In the genomic region with DNA sequence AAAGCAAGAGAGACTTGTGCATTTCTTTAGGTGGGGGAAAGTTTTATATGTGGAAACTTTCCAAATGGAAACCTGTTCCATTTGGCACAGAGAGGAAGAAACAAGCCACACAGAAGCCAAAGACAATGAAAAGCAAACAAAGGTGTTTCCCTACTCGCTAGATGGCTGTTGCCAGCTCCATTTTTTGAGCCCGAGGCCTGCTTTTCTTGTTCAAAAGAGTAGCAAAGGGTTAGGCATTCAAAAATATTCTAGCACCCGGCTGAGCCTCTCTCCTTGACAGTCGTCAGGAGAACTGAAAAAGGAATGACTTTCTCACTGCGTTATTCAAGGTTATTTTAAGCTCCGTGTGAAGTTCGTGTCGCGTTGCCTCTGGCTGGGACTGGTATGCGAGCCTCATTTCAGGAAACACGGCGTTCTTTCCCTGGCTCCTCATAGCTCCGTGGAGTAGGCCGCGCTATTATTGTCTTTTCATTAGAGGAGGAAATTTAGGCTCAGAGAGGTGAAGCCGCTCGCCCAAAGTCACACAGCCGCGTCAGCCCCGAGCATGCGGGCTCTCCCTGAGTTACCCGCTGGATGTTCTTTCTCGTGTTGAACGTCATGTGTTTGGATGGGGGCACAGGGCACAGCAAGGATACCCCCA, we compare ENCODE assay signal across 12 cellular contexts. TPM values are rescaled to one million over a fixed set of nuclear protein-coding genes. Genes with fewer than 3 reads are reported as not detected.
DNase-seq lines count a peak whose midpoint lies in the region; ATAC-seq and TF ChIP-seq lines count a peak whose summit lies in the region.
"Had no signal": no experiment of that assay in that cellular context is flagged by ENCODE, and none has a peak within 500 bp of the region (broad histone marks: within the 10 kb centered on the region; RNA-seq: fewer than 3 reads in every experiment).

No MANE protein-coding gene starts in this region.

- H3K4me3 ChIP-seq in gastroesophageal sphincter (peak overlapping the region in 1 of 2 donors; percentile 23), muscle layer of colon (ENCODE audit: low read depth in 1 of 2, low read length in 2 of 2) (peak overlapping the region in 1 of 2 donors; percentile 18), upper lobe of right lung (no peak overlapping the region)

- TF ChIP-seq CTCF in gastroesophageal sphincter (IDR thresholded peaks at IDR 0.05) = no peak
- no peak for TF ChIP-seq CTCF in upper lobe of right lung (IDR thresholded peaks at IDR 0.05)
- TF ChIP-seq CTCF in RWPE1 (conservative IDR thresholded peaks at IDR 0.05; ENCODE audit: low read depth) = no peak

- intact Hi-C loops in upper lobe of right lung (cut with DNase I) = no loop called here

- no peak for TF ChIP-seq EP300 in gastroesophageal sphincter (IDR thresholded peaks at IDR 0.05)

- ATAC-seq in gastroesophageal sphincter (peak; percentile 92), upper lobe of right lung (peak; percentile 62), GM21529 (IDR thresholded peaks at IDR 0.05; ENCODE audit: unreplicated experiment) (no peak)

- H3K9ac ChIP-seq in muscle layer of colon (ENCODE audit: low read length) = no peak overlapping the region

- CTCF ChIA-PET in RWPE1 (lab: Yijun Ruan, JAX) = interaction anchor here (0.7 kb wide), 1 partner anchor 50 kb away, joined by 3 read pairs; no protein-coding TSS in a partner anchor

- 20 to 35% methylated on average over 15 to 22 of the region's 24 CpGs for WGBS in gastroesophageal sphincter (ENCODE audit: low coverage in 1 of 2), 2 donors

- peak; percentile 1 for DNase-seq in NCI-H1105 treated with DMSO at 0.1 percent for 48 hours (lab: John Stamatoyannopoulos, UW)
- no peak for DNase-seq in NCI-H1105 (lab: John Stamatoyannopoulos, UW)
- no peak for DNase-seq in upper lobe of right lung
- no peak for DNase-seq in RWPE1 (ENCODE audit: low spot score)
- no peak for DNase-seq in NCI-H2107 (lab: John Stamatoyannopoulos, UW)
- DNase-seq: 8988T; activated CD4-positive, alpha-beta T cell treated with anti-CD3 and anti-CD28 coated beads, Interleukin-2, amount 50 U/mL, for 4 hours; NCI-H526 had no signal

- H3K4me1 ChIP-seq in gastroesophageal sphincter = peaks cover 0 to 34% (median 14%) of the 10 kb centered on the region in 3 donors
- peaks cover 5% of the 10 kb centered on the region for H3K4me1 ChIP-seq in muscle layer of colon (ENCODE audit: insufficient read depth, low read length)
- H3K4me1 ChIP-seq in upper lobe of right lung = peaks cover 14% of the 10 kb centered on the region

- peaks cover 0 to 39% of the 10 kb centered on the region in 2 donors for H3K36me3 ChIP-seq in gastroesophageal sphincter
- no peaks in the 10 kb centered on the region for H3K36me3 ChIP-seq in muscle layer of colon (ENCODE audit: insufficient read depth, low read length)
- peaks cover 17% of the 10 kb centered on the region for H3K36me3 ChIP-seq in upper lobe of right lung

- H3K9me3 ChIP-seq in gastroesophageal sphincter (no peaks in the 10 kb centered on the region), muscle layer of colon (ENCODE audit: low read length) (no peaks in the 10 kb centered on the region), upper lobe of right lung (no peaks in the 10 kb centered on the region)

- POLR2A ChIA-PET in RWPE1 (lab: Yijun Ruan, JAX; ENCODE audit: low non-redundant PET) = no interaction called here

- TF ChIP-seq POLR2A in gastroesophageal sphincter (IDR thresholded peaks at IDR 0.05) = no peak

- H3K27me3 ChIP-seq in gastroesophageal sphincter (no peaks in the 10 kb centered on the region), muscle layer of colon (ENCODE audit: control insufficient read depth in 1 of 2, insufficient read depth in 2 of 2, low read length in 2 of 2) (no peaks in the 10 kb centered on the region), upper lobe of right lung (no peaks in the 10 kb centered on the region)

- H3K27ac ChIP-seq in gastroesophageal sphincter (peak overlapping the region; percentile 84 to 90 (median 88)), muscle layer of colon (ENCODE audit: low read depth, low read length) (peak overlapping the region; percentile 1), upper lobe of right lung (peak overlapping the region; percentile 73), RWPE1 (no peak overlapping the region)

RNA-seq across cellular contexts. Expression of a gene that starts 7.6 kb away (rescaled TPM):
- 10 to 100 TPM; 16.3 to 38.5 (median 17.3) TPM for total RNA-seq in gastroesophageal sphincter
- 44.3 TPM for total RNA-seq in upper lobe of right lung

RNA-seq across cellular contexts. Expression of a gene that starts 10.0 kb away (rescaled TPM):
- total RNA-seq in gastroesophageal sphincter = 1 to 10 TPM; 1.1 to 3.9 (median 1.8) TPM
- 2.2 TPM for total RNA-seq in upper lobe of right lung
- total RNA-seq: pulmonary artery endothelial cell had no signal

RNA-seq across cellular contexts. Expression of a gene that starts 45.9 kb away (rescaled TPM):
- total RNA-seq in gastroesophageal sphincter (1 to 10 TPM; 3.6 to 7.6 (median 5.0) TPM), upper lobe of right lung (10.7 TPM)

RNA-seq across cellular contexts. Expression of a gene that starts 46.3 kb away (rescaled TPM):
- 1 to 10 TPM in 1 of 4 donors, not detected in 3; 1.8 TPM for total RNA-seq in gastroesophageal sphincter
- 1.5 TPM for total RNA-seq in upper lobe of right lung

RNA-seq across cellular contexts. Expression of a gene that starts 51.1 kb away (rescaled TPM):
- total RNA-seq in gastroesophageal sphincter = 10 to 100 TPM in 3 of 4 donors, 1 to 10 TPM in 1; 6.5 to 19.8 (median 13.2) TPM
- 12.2 TPM for total RNA-seq in upper lobe of right lung
